ENCODE assay signal across 1 cellular context in genomic region chr12:48366131-48366530, GRCh38.
TF ChIP-seq lines count a peak whose summit lies in the region.

No MANE protein-coding gene starts in this region.

TF ChIP-seq in WTC11, 78 proteins besides CTCF, POLR2A, EP300 and RAD21 (continued from another document):
- TF ChIP-seq IRF1 (CRISPR knock-in tag; IDR thresholded peaks at IDR 0.05) (no peak), ZNF121 (CRISPR knock-in tag; IDR thresholded peaks at IDR 0.05) (no peak), E2F1 (CRISPR knock-in tag; IDR thresholded peaks at IDR 0.05) (no peak), ZNF423 (CRISPR knock-in tag; IDR thresholded peaks at IDR 0.05) (no peak), HMGXB4 (CRISPR knock-in tag; IDR thresholded peaks at IDR 0.05) (no peak), AFF4 (CRISPR knock-in tag; IDR thresholded peaks at IDR 0.05; ENCODE audit: borderline replicate concordance) (no peak)
